1 cellular context compared by ENCODE assay signal in the genomic region with DNA sequence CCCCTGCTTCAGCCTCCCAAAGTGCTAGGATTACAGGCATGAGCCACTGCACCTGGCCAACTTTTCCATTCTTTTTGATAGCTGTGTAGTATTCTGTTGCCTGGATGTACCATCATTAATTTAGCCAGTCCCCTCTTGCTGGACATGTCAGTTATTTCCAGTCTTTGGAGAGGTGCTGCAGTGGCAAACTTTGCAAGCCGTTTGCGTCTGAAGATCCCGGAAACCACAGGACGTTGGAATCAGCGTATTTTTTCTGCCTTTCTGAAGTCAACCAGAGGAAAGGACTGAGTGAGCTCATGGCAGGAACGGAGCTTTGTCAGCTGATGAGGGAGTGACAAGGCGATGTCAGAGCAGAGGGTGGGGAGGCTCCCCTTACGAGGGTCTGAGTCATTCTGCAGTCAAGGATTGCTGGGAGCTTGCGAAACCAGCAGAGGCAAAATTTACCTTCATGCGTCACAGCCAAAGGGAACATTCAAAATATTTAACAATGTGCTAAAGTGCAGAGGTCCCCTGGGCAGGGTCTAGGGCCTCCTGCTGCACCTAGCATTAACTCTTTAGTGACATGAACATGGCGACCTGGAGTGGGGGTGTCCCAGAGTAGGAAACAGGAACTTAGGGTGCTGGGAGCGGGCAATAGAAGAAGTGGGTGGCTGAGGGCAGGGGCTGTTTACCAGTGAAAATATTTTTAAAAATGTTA.
TF ChIP-seq lines count a peak whose summit lies in the region.

No MANE protein-coding gene starts in this region.

TF ChIP-seq in HepG2, 621 proteins besides CTCF, POLR2A, EP300 and RAD21 (continued from another document and continues in another):
- TF ChIP-seq, protein P1, sequence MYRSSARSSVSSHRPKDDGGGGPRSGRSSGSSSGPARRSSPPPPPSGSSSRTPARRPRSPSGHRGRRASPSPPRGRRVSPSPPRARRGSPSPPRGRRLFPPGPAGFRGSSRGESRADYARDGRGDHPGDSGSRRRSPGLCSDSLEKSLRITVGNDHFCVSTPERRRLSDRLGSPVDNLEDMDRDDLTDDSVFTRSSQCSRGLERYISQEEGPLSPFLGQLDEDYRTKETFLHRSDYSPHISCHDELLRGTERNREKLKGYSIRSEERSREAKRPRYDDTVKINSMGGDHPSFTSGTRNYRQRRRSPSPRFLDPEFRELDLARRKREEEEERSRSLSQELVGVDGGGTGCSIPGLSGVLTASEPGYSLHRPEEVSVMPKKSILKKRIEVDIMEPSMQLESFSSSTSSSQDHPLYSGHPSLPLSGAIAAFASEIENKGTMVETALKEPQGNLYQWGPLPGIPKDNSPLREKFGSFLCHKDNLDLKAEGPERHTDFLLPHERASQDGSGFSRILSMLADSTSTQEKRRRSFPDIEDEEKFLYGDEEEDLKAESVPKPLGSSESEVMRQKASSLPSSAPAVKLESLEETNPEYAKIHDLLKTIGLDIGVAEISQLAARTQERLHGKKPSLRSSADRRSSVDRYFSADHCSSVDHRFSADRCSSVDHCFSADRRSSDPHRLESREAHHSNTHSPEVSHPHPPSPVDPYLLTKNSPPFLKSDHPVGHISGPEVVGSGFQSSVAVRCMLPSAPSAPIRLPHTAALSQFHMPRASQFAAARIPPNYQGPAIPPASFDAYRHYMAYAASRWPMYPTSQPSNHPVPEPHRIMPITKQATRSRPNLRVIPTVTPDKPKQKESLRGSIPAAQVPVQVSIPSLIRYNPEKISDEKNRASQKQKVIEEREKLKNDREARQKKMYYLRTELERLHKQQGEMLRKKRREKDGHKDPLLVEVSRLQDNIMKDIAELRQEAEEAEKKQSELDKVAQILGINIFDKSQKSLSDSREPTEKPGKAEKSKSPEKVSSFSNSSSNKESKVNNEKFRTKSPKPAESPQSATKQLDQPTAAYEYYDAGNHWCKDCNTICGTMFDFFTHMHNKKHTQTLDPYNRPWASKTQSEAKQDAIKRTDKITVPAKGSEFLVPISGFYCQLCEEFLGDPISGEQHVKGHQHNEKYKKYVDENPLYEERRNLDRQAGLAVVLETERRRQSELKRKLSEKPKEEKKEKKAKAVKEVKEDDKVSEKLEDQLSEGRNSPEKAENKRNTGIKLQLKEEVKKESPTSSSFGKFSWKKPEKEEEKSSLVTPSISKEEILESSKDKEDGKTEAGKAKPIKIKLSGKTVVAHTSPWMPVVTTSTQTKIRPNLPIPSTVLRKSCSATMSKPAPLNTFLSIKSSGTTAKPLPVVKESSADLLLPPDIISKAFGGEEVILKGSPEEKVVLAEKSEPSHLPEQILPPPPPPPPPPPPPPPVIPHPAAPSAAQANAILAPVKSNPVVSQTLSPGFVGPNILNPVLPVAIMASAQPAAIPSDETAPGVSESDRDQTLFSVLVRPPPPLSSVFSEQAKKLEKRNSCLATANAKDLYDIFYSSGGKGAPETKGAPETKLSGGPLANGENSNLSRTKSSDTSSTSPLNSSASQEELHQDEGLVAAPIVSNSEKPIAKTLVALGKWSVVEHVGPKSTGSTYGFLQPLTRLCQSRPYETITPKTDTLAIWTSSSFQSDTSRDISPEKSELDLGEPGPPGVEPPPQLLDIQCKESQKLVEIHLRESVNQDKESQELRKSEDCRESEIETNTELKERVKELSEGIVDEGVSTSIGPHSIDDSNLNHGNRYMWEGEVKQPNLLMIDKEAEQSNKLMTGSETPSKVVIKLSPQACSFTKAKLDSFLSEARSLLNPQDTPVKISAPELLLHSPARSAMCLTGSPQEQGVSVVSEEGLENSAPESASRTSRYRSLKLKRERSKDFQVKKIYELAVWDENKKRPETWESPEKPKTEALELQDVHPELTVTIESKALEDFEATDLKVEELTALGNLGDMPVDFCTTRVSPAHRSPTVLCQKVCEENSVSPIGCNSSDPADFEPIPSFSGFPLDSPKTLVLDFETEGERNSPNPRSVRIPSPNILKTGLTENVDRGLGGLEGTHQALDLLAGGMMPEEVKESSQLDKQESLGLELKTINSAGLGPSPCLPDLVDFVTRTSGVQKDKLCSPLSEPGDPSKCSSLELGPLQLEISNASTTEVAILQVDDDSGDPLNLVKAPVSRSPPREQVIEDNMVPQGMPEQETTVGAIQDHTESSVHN (CRISPR knock-in tag; IDR thresholded peaks at IDR 0.05): no peak
- 0 out of 2 replicates have a peak, but pooled peaks have one; percentile 33 for TF ChIP-seq MAF1 (CRISPR knock-in tag; IDR thresholded peaks at IDR 0.05; ENCODE audit: borderline replicate concordance)
- TF ChIP-seq ZNF230 (CRISPR knock-in tag; IDR thresholded peaks at IDR 0.05): no peak
- TF ChIP-seq, protein P2, sequence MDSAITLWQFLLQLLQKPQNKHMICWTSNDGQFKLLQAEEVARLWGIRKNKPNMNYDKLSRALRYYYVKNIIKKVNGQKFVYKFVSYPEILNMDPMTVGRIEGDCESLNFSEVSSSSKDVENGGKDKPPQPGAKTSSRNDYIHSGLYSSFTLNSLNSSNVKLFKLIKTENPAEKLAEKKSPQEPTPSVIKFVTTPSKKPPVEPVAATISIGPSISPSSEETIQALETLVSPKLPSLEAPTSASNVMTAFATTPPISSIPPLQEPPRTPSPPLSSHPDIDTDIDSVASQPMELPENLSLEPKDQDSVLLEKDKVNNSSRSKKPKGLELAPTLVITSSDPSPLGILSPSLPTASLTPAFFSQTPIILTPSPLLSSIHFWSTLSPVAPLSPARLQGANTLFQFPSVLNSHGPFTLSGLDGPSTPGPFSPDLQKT (CRISPR knock-in tag; IDR thresholded peaks at IDR 0.05; ENCODE audit: borderline replicate concordance): no peak
- peak; percentile 94 for TF ChIP-seq HNF4A (CRISPR knock-in tag; IDR thresholded peaks at IDR 0.05)
- TF ChIP-seq, protein P3, sequence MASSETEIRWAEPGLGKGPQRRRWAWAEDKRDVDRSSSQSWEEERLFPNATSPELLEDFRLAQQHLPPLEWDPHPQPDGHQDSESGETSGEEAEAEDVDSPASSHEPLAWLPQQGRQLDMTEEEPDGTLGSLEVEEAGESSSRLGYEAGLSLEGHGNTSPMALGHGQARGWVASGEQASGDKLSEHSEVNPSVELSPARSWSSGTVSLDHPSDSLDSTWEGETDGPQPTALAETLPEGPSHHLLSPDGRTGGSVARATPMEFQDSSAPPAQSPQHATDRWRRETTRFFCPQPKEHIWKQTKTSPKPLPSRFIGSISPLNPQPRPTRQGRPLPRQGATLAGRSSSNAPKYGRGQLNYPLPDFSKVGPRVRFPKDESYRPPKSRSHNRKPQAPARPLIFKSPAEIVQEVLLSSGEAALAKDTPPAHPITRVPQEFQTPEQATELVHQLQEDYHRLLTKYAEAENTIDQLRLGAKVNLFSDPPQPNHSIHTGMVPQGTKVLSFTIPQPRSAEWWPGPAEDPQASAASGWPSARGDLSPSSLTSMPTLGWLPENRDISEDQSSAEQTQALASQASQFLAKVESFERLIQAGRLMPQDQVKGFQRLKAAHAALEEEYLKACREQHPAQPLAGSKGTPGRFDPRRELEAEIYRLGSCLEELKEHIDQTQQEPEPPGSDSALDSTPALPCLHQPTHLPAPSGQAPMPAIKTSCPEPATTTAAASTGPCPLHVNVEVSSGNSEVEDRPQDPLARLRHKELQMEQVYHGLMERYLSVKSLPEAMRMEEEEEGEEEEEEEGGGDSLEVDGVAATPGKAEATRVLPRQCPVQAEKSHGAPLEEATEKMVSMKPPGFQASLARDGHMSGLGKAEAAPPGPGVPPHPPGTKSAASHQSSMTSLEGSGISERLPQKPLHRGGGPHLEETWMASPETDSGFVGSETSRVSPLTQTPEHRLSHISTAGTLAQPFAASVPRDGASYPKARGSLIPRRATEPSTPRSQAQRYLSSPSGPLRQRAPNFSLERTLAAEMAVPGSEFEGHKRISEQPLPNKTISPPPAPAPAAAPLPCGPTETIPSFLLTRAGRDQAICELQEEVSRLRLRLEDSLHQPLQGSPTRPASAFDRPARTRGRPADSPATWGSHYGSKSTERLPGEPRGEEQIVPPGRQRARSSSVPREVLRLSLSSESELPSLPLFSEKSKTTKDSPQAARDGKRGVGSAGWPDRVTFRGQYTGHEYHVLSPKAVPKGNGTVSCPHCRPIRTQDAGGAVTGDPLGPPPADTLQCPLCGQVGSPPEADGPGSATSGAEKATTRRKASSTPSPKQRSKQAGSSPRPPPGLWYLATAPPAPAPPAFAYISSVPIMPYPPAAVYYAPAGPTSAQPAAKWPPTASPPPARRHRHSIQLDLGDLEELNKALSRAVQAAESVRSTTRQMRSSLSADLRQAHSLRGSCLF (CRISPR knock-in tag; IDR thresholded peaks at IDR 0.05; ENCODE audit: borderline replicate concordance): no peak
- no peak for TF ChIP-seq FOXC1 (CRISPR knock-in tag; IDR thresholded peaks at IDR 0.05; ENCODE audit: borderline replicate concordance)
- peak; percentile 81; the same call in 1 of the 2 replicates for TF ChIP-seq RXRA (CRISPR knock-in tag; IDR thresholded peaks at IDR 0.05)
- no peak for TF ChIP-seq ZNF577 (CRISPR knock-in tag; IDR thresholded peaks at IDR 0.05; ENCODE audit: borderline replicate concordance, low read depth)
- TF ChIP-seq ZFP37 (CRISPR knock-in tag; IDR thresholded peaks at IDR 0.05; ENCODE audit: borderline replicate concordance): no peak
- TF ChIP-seq ZNF33B (CRISPR knock-in tag; IDR thresholded peaks at IDR 0.05): no peak
- TF ChIP-seq, protein P4, sequence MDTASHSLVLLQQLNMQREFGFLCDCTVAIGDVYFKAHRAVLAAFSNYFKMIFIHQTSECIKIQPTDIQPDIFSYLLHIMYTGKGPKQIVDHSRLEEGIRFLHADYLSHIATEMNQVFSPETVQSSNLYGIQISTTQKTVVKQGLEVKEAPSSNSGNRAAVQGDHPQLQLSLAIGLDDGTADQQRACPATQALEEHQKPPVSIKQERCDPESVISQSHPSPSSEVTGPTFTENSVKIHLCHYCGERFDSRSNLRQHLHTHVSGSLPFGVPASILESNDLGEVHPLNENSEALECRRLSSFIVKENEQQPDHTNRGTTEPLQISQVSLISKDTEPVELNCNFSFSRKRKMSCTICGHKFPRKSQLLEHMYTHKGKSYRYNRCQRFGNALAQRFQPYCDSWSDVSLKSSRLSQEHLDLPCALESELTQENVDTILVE (CRISPR knock-in tag; IDR thresholded peaks at IDR 0.05): 0 out of 2 replicates have a peak, but pooled peaks have one; percentile 33
- no peak for TF ChIP-seq ARHGAP35 (CRISPR knock-in tag; IDR thresholded peaks at IDR 0.05; ENCODE audit: borderline replicate concordance)
- TF ChIP-seq RAD51 (IDR thresholded peaks at IDR 0.05; ENCODE audit: borderline replicate concordance): no peak
- no peak for TF ChIP-seq ZNF777 (CRISPR knock-in tag; IDR thresholded peaks at IDR 0.05)
- TF ChIP-seq ZNF143 (CRISPR knock-in tag; IDR thresholded peaks at IDR 0.05): peak; percentile 81
- peak; percentile 62; the same call in 1 of the 2 replicates for TF ChIP-seq ZNF563 (CRISPR knock-in tag; IDR thresholded peaks at IDR 0.05)
- no peak for TF ChIP-seq MBNL3 (CRISPR knock-in tag; conservative IDR thresholded peaks at IDR 0.05)
- TF ChIP-seq ADNP (CRISPR knock-in tag; IDR thresholded peaks at IDR 0.05): no peak
- no peak for TF ChIP-seq ARNT (IDR thresholded peaks at IDR 0.05)
- TF ChIP-seq ZNF850 (CRISPR knock-in tag; conservative IDR thresholded peaks at IDR 0.05): no peak
- no peak for TF ChIP-seq TEAD2 (CRISPR knock-in tag; IDR thresholded peaks at IDR 0.05)
- TF ChIP-seq MATR3 (CRISPR knock-in tag; IDR thresholded peaks at IDR 0.05): no peak
- TF ChIP-seq KDM5B (CRISPR knock-in tag; IDR thresholded peaks at IDR 0.05; ENCODE audit: borderline replicate concordance): no peak
- TF ChIP-seq HOXA7 (CRISPR knock-in tag; IDR thresholded peaks at IDR 0.05): no peak
- no peak for TF ChIP-seq KAT7 (CRISPR knock-in tag; IDR thresholded peaks at IDR 0.05; ENCODE audit: borderline replicate concordance)
- TF ChIP-seq HDAC1 (CRISPR knock-in tag; IDR thresholded peaks at IDR 0.05): peak; percentile 89
- TF ChIP-seq MTF2 (CRISPR knock-in tag; IDR thresholded peaks at IDR 0.05; ENCODE audit: borderline replicate concordance): no peak
- TF ChIP-seq ZNF337 (CRISPR knock-in tag; IDR thresholded peaks at IDR 0.05; ENCODE audit: borderline replicate concordance, low read depth): no peak
- TF ChIP-seq NR2C2 (CRISPR knock-in tag; IDR thresholded peaks at IDR 0.05; ENCODE audit: borderline replicate concordance): peak; percentile 76
- no peak for TF ChIP-seq ZNF841 (CRISPR knock-in tag; IDR thresholded peaks at IDR 0.05; ENCODE audit: borderline replicate concordance)
- TF ChIP-seq, protein P5, sequence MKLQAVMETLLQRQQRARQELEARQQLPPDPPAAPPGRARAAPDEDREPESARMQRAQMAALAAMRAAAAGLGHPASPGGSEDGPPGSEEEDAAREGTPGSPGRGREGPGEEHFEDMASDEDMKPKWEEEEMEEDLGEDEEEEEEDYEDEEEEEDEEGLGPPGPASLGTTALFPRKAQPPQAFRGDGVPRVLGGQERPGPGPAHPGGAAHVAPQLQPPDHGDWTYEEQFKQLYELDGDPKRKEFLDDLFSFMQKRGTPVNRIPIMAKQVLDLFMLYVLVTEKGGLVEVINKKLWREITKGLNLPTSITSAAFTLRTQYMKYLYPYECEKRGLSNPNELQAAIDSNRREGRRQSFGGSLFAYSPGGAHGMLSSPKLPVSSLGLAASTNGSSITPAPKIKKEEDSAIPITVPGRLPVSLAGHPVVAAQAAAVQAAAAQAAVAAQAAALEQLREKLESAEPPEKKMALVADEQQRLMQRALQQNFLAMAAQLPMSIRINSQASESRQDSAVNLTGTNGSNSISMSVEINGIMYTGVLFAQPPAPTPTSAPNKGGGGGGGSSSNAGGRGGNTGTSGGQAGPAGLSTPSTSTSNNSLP (IDR thresholded peaks at IDR 0.05; ENCODE audit: low read depth, low read length): 0 out of 2 replicates have a peak, but pooled peaks have one; percentile 24
- peak; percentile 37; the same call in 1 of the 2 replicates for TF ChIP-seq GATA4 (IDR thresholded peaks at IDR 0.05; ENCODE audit: borderline replicate concordance, low read depth)
- TF ChIP-seq ZNF124 (CRISPR knock-in tag; IDR thresholded peaks at IDR 0.05): peak; percentile 59; the same call in 1 of the 2 replicates
- no peak for TF ChIP-seq ZNF598 (CRISPR knock-in tag; IDR thresholded peaks at IDR 0.05; ENCODE audit: borderline replicate concordance)
- TF ChIP-seq THAP11 (CRISPR knock-in tag; IDR thresholded peaks at IDR 0.05): peak; percentile 76; the same call in 1 of the 2 replicates
- no peak for TF ChIP-seq NR1H2 (CRISPR knock-in tag; IDR thresholded peaks at IDR 0.05; ENCODE audit: borderline replicate concordance, low read depth)
- TF ChIP-seq CEBPB (IDR thresholded peaks at IDR 0.05; ENCODE audit: borderline replicate concordance, low read depth, low read length): peak; percentile 99
- no peak for TF ChIP-seq ZSCAN12 (CRISPR knock-in tag; IDR thresholded peaks at IDR 0.05)
- peak; percentile 92 for TF ChIP-seq FOXA3 (CRISPR knock-in tag; IDR thresholded peaks at IDR 0.05)
- peak; percentile 57 for TF ChIP-seq DMAP1 (CRISPR knock-in tag; IDR thresholded peaks at IDR 0.05)
- no peak for TF ChIP-seq ZKSCAN5 (CRISPR knock-in tag; IDR thresholded peaks at IDR 0.05)
- TF ChIP-seq ZNF121 (CRISPR knock-in tag; IDR thresholded peaks at IDR 0.05): no peak; the same call in 1 of the 2 replicates
- TF ChIP-seq ZNF557 (CRISPR knock-in tag; IDR thresholded peaks at IDR 0.05): peak; percentile 58; the same call in 1 of the 2 replicates
- TF ChIP-seq, protein P6, sequence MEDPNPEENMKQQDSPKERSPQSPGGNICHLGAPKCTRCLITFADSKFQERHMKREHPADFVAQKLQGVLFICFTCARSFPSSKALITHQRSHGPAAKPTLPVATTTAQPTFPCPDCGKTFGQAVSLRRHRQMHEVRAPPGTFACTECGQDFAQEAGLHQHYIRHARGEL (CRISPR knock-in tag; IDR thresholded peaks at IDR 0.05): no peak
- TF ChIP-seq PHF20 (CRISPR knock-in tag; IDR thresholded peaks at IDR 0.05): no peak; the same call in 1 of the 2 replicates
- TF ChIP-seq, protein P7, sequence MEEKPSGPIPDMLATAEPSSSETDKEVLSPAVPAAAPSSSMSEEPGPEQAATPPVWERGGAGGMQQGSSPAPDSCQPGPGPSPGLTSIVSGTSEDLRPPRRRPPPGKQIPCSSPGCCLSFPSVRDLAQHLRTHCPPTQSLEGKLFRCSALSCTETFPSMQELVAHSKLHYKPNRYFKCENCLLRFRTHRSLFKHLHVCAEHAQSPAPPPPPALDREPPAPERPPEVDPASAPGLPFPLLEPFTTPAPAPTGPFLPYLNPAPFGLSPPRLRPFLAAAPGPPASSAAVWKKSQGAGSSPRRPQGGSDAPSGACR (CRISPR knock-in tag; IDR thresholded peaks at IDR 0.05): no peak
